29 cellular contexts compared by ENCODE assay signal in the genomic region with DNA sequence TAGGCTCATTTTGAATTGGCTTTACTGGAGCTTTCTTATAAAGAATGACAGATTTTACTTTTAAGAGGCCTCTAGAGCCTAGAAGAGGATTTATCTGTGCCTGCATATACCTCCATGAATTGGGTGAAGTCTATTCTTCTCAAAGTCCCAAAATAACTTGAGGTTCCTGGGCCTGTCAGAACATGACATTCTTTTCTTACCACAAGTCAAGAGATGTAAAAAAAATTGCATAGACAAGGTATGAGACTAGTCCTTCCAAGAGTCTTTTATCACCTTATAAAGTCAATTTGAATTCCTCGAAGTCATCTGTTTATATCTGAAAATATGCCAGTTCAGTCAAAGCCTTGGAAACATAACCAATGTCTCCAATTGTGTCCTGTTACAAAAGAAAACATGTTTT. TPM values are rescaled to one million over a fixed set of nuclear protein-coding genes. Genes with fewer than 3 reads are reported as not detected.
"Had no signal": no experiment of that assay in that cellular context is flagged by ENCODE, and none has a peak within 500 bp of the region (broad histone marks: within the 10 kb centered on the region; RNA-seq: fewer than 3 reads in every experiment).

No MANE protein-coding gene starts in this region.

- H3K4me2 ChIP-seq: neural progenitor cell, smooth muscle cell had no signal

- H3K27ac Mint-ChIP-seq: immature natural killer cell; naive thymus-derived CD4-positive, alpha-beta T cell; nephron; neural progenitor cell; progenitor cell of endocrine pancreas; stimulated activated naive CD8-positive, alpha-beta T cell treated with anti-CD3 and anti-CD28 coated beads, Interleukin-15, amount 100 ng/mL, for 72 hours had no signal

- H3K27ac ChIP-seq: dorsolateral prefrontal cortex, esophagus squamous epithelium, left lung, neural progenitor cell, parathyroid adenoma, right lobe of liver, suprapubic skin had no signal

- DNase-seq: dorsolateral prefrontal cortex; effector CD4-positive, alpha-beta T cell; esophagus squamous epithelium; foreskin melanocyte; hypothalamus; immature natural killer cell; left lung; mesendoderm; midbrain; naive thymus-derived CD4-positive, alpha-beta T cell; right lobe of liver; stimulated activated CD4-positive, alpha-beta T cell treated with anti-CD3 and anti-CD28 coated beads, Interleukin-12 subunit alpha, Interleukin-12 subunit beta, amount 100 ng/mL, for 4 hours; stimulated activated CD4-positive, alpha-beta T cell treated with anti-CD3 and anti-CD28 coated beads, Interleukin-1b, Interleukin-23, amount 100 ng/mL, for 48 hours; stimulated activated CD4-positive, alpha-beta T cell treated with anti-CD3 and anti-CD28 coated beads, Interleukin-4, amount 100 ng/mL, for 1 hour; stimulated activated CD8-positive, alpha-beta memory T cell treated with anti-CD3 and anti-CD28 coated beads, Interleukin-4, amount 100 ng/mL, for 48 hours; stimulated activated naive CD4-positive, alpha-beta T cell; stimulated activated naive CD8-positive, alpha-beta T cell treated with anti-CD3 and anti-CD28 coated beads, Interleukin-15, amount 100 ng/mL, for 72 hours; trophoblast cell had no signal

- ATAC-seq: left lung; naive thymus-derived CD4-positive, alpha-beta T cell; right lobe of liver; stimulated activated naive CD8-positive, alpha-beta T cell treated with anti-CD3 and anti-CD28 coated beads, Interleukin-15, amount 100 ng/mL, for 72 hours had no signal

- H3K4me3 ChIP-seq: dorsolateral prefrontal cortex, esophagus squamous epithelium, left lung, neural progenitor cell, right lobe of liver, smooth muscle cell, suprapubic skin had no signal

- H3K36me3 ChIP-seq: esophagus squamous epithelium, left lung, right lobe of liver, suprapubic skin had no signal

- H3K9ac ChIP-seq: neural progenitor cell, parathyroid adenoma had no signal

- FAIRE-seq: colon, keratinocyte had no signal

- H3K4me1 Mint-ChIP-seq: immature natural killer cell had no signal

- H3K27me3 ChIP-seq: dorsolateral prefrontal cortex, esophagus squamous epithelium, left lung, neural progenitor cell, right lobe of liver, suprapubic skin had no signal

- H3K79me2 ChIP-seq: parathyroid adenoma had no signal

- H3K27me3 Mint-ChIP-seq: progenitor cell of endocrine pancreas had no signal

- H3K36me3 Mint-ChIP-seq: immature natural killer cell had no signal

- H3K4me1 ChIP-seq: parathyroid adenoma, right lobe of liver had no signal

- H2AFZ ChIP-seq: neural progenitor cell, parathyroid adenoma had no signal

- H3K4me3 Mint-ChIP-seq: immature natural killer cell; naive thymus-derived CD4-positive, alpha-beta T cell; nephron; neural progenitor cell; stimulated activated naive CD8-positive, alpha-beta T cell treated with anti-CD3 and anti-CD28 coated beads, Interleukin-15, amount 100 ng/mL, for 72 hours had no signal

RNA-seq across cellular contexts. Expression of a gene that starts 21.8 kb away (rescaled TPM):
- total RNA-seq: epithelial cell of proximal tubule; esophagus squamous epithelium; lower leg skin; naive thymus-derived CD4-positive, alpha-beta T cell; osteoblast; right lobe of liver; smooth muscle cell; suprapubic skin had no signal
